Comparison of ENCODE assay signal across 1 cellular context in genomic region chr7:134077560-134077959, GRCh38. TPM values are rescaled to one million over a fixed set of nuclear protein-coding genes. Genes with fewer than 3 reads are reported as not detected.
"Had no signal": no experiment of that assay in that cellular context is flagged by ENCODE, and none has a peak within 500 bp of the region (broad histone marks: within the 10 kb centered on the region; RNA-seq: fewer than 3 reads in every experiment).

No MANE protein-coding gene starts in this region.

RNA-seq across cellular contexts. Expression of gene LRGUK, which starts 49.6 kb away (rescaled TPM):
- polyA plus RNA-seq: smooth muscle cell had no signal
